In the genomic region with DNA sequence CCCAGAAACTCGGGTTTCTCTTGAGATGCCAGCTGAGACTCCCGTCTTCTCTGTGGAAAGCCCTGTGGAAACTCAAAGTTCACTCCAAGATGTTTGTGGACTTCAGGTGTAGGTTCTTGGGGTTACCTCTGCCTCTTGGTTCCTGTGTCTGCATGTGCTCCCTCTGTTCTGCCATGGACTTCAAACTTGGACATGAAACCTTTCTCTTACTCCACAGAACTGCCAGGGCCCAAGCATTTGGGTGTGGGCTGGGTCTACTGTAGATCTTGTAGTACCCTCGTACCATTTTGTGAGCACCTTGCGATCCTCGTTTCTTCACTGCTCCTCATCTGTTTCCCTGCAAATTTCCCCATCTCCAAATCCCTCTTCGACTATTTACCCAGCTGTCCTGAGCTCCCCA, we compare ENCODE assay signal across 19 cellular contexts.
DNase-seq lines count a peak whose midpoint lies in the region; ATAC-seq and TF ChIP-seq lines count a peak whose summit lies in the region.
"Had no signal": no experiment of that assay in that cellular context is flagged by ENCODE, and none has a peak within 500 bp of the region (broad histone marks: within the 10 kb centered on the region; RNA-seq: fewer than 3 reads in every experiment).

No MANE protein-coding gene starts in this region.

- POLR2A ChIA-PET in activated CD8-positive, alpha-beta T cell treated with anti-CD3 and anti-CD28 coated beads, Interleukin-2, amount 10 ng/mL, durations not matched to agents 7 days and 5 days (lab: Charles Lee), result interaction anchor here (0.8 kb wide), 1 partner anchor 106 kb away, joined by 3 read pairs; a partner anchor contains a TSS
- POLR2A ChIA-PET in activated CD8-positive, alpha-beta T cell treated with anti-CD3 and anti-CD28 coated beads for 36 hours (lab: Charles Lee), result no interaction called here

- CTCF ChIA-PET in activated CD8-positive, alpha-beta T cell treated with anti-CD3 and anti-CD28 coated beads, Interleukin-2, amount 10 ng/mL, durations not matched to agents 7 days and 5 days (lab: Charles Lee), result interaction anchor here (1.1 to 9.3 kb wide), 12 partner anchors 11 to 380 kb away, joined by 3 to 115 read pairs (median 14); a partner anchor contains a TSS
- CTCF ChIA-PET in activated CD8-positive, alpha-beta T cell treated with anti-CD3 and anti-CD28 coated beads for 36 hours (lab: Charles Lee), result interaction anchor here (1.0 to 6.3 kb wide), 8 partner anchors 18 to 381 kb away, joined by 3 to 56 read pairs (median 18); a partner anchor contains a TSS

- no peak for TF ChIP-seq CTCF in activated CD8-positive, alpha-beta T cell treated with anti-CD3 and anti-CD28 coated beads for 36 hours (IDR thresholded peaks at IDR 0.05)
- no peak for TF ChIP-seq CTCF in BE2C (IDR thresholded peaks at IDR 0.05; ENCODE audit: low read depth, low read length)

- no peak for ATAC-seq in activated CD8-positive, alpha-beta T cell treated with anti-CD3 and anti-CD28 coated beads, Interleukin-2, amount 10 ng/mL, durations not matched to agents 7 days and 5 days
- no peak for ATAC-seq in activated CD8-positive, alpha-beta T cell treated with anti-CD3 and anti-CD28 coated beads for 36 hours
- ATAC-seq: A549; CD8-positive, alpha-beta T cell; GM12878; HCT116 had no signal

- no peak for DNase-seq in activated CD8-positive, alpha-beta T cell treated with anti-CD3 and anti-CD28 coated beads, Interleukin-2, amount 10 ng/mL, durations not matched to agents 7 days and 5 days
- no peak for DNase-seq in activated CD8-positive, alpha-beta T cell treated with anti-CD3 and anti-CD28 coated beads for 36 hours
- DNase-seq in ecto neural progenitor cell (ENCODE audit: low spot score) (peak; percentile 8), mesenteric fat pad (ENCODE audit: low spot score) (peak; percentile 59), kidney tubule cell (ENCODE audit: low spot score) (no peak), BE2C (no peak)
- DNase-seq: 8988T; ACHN; AML-193; Caco-2; CD4-positive, CD25-positive, alpha-beta regulatory T cell; CD8-positive, alpha-beta T cell; DMS153; DND-41; H9 had no signal

- intact Hi-C loops in activated CD8-positive, alpha-beta T cell treated with anti-CD3 and anti-CD28 coated beads for 36 hours (cut with micrococcal nuclease), result loop anchor here (5.0 kb wide), 2 partner anchors 203 to 378 kb away; a partner anchor contains a TSS

- H3K4me3 Mint-ChIP-seq in activated CD8-positive, alpha-beta T cell treated with anti-CD3 and anti-CD28 coated beads, Interleukin-2, amount 10 ng/mL, durations not matched to agents 7 days and 5 days, result no peak overlapping the region
- H3K4me3 Mint-ChIP-seq in activated CD8-positive, alpha-beta T cell treated with anti-CD3 and anti-CD28 coated beads for 36 hours, result no peak overlapping the region
- H3K4me3 Mint-ChIP-seq: CD4-positive, CD25-positive, alpha-beta regulatory T cell; CD8-positive, alpha-beta T cell; H9 had no signal

- H3K36me3 ChIP-seq in BE2C, result no peaks in the 10 kb centered on the region

- no peak overlapping the region for H3K4me3 ChIP-seq in BE2C (ENCODE audit: low read depth, low read length)
- H3K4me3 ChIP-seq: A549, GM12878, GM23248 had no signal

- no peaks in the 10 kb centered on the region for H3K9me3 Mint-ChIP-seq in activated CD8-positive, alpha-beta T cell treated with anti-CD3 and anti-CD28 coated beads, Interleukin-2, amount 10 ng/mL, durations not matched to agents 7 days and 5 days (ENCODE audit: insufficient read depth)
- no peaks in the 10 kb centered on the region for H3K9me3 Mint-ChIP-seq in activated CD8-positive, alpha-beta T cell treated with anti-CD3 and anti-CD28 coated beads for 36 hours
- H3K9me3 Mint-ChIP-seq: CD4-positive, CD25-positive, alpha-beta regulatory T cell; CD8-positive, alpha-beta T cell; H9 had no signal

- no peaks in the 10 kb centered on the region for H3K27me3 ChIP-seq in BE2C

- peak overlapping the region; percentile 18 for H3K27ac Mint-ChIP-seq in activated CD8-positive, alpha-beta T cell treated with anti-CD3 and anti-CD28 coated beads, Interleukin-2, amount 10 ng/mL, durations not matched to agents 7 days and 5 days
- H3K27ac Mint-ChIP-seq in activated CD8-positive, alpha-beta T cell treated with anti-CD3 and anti-CD28 coated beads for 36 hours, result no peak overlapping the region

- peaks cover 15% of the 10 kb centered on the region for H3K4me1 Mint-ChIP-seq in activated CD8-positive, alpha-beta T cell treated with anti-CD3 and anti-CD28 coated beads, Interleukin-2, amount 10 ng/mL, durations not matched to agents 7 days and 5 days (ENCODE audit: low read depth)
- H3K4me1 Mint-ChIP-seq in activated CD8-positive, alpha-beta T cell treated with anti-CD3 and anti-CD28 coated beads for 36 hours (ENCODE audit: low read depth), result peaks cover 4% of the 10 kb centered on the region

- peaks cover 16% of the 10 kb centered on the region for H3K4me1 ChIP-seq in BE2C
- H3K4me1 ChIP-seq: A549, Caco-2 had no signal

- no peaks in the 10 kb centered on the region for H3K27me3 Mint-ChIP-seq in activated CD8-positive, alpha-beta T cell treated with anti-CD3 and anti-CD28 coated beads, Interleukin-2, amount 10 ng/mL, durations not matched to agents 7 days and 5 days (ENCODE audit: low read depth)
- H3K27me3 Mint-ChIP-seq in activated CD8-positive, alpha-beta T cell treated with anti-CD3 and anti-CD28 coated beads for 36 hours, result no peaks in the 10 kb centered on the region
- H3K27me3 Mint-ChIP-seq: CD4-positive, CD25-positive, alpha-beta regulatory T cell had no signal

- no peaks in the 10 kb centered on the region for H3K9me3 ChIP-seq in BE2C
- H3K9me3 ChIP-seq: A549, Caco-2 had no signal

- peaks cover 2% of the 10 kb centered on the region for H3K36me3 Mint-ChIP-seq in activated CD8-positive, alpha-beta T cell treated with anti-CD3 and anti-CD28 coated beads, Interleukin-2, amount 10 ng/mL, durations not matched to agents 7 days and 5 days (ENCODE audit: low read depth)
- H3K36me3 Mint-ChIP-seq in activated CD8-positive, alpha-beta T cell treated with anti-CD3 and anti-CD28 coated beads for 36 hours (ENCODE audit: low read depth), result no peaks in the 10 kb centered on the region

Comparison
In these comparisons a context has a peak if more than half of its experiments do, and no peak if none do; other contexts are left out.
1. DNase-seq: peak in ecto neural progenitor cell (single experiment) and mesenteric fat pad (single experiment); none in activated CD8-positive, alpha-beta T cell treated with anti-CD3 and anti-CD28 coated beads, Interleukin-2, amount 10 ng/mL, durations not matched to agents 7 days and 5 days (single experiment), activated CD8-positive, alpha-beta T cell treated with anti-CD3 and anti-CD28 coated beads for 36 hours (single experiment), kidney tubule cell (single experiment) and BE2C (single experiment).